In the genomic region with DNA sequence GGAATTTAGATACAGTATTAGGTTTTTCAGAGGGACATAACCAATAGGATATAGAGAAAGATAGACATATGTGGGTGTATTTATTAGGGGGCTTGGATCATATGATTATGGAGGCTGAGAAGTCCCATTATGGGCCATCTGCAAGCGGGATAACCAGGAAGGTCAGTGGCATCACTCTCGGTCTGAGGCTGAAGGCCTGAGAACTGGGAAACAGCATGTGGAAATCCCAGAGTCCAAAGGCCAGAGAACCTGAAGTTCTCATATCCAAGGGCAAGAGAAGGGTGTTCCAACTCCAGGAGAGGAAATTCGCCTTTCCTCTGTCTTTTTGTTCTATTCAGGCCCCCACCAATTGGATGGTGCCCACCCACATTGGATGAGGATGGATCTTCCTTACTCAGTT, we compare ENCODE assay signal across 21 cellular contexts.
"Had no signal": no experiment of that assay in that cellular context is flagged by ENCODE, and none has a peak within 500 bp of the region (broad histone marks: within the 10 kb centered on the region; RNA-seq: fewer than 3 reads in every experiment).

No MANE protein-coding gene starts in this region.

- ATAC-seq: effector memory CD8-positive, alpha-beta T cell; esophagus mucosa; foreskin keratinocyte; gastrocnemius medialis; gastroesophageal sphincter; heart left ventricle; heart right ventricle had no signal

- DNase-seq: colonic mucosa; cortex of kidney; dermis blood vessel endothelial cell; dorsolateral prefrontal cortex; effector CD4-positive, alpha-beta T cell; effector CD8-positive, alpha-beta T cell; effector memory CD4-positive, alpha-beta T cell; effector memory CD8-positive, alpha-beta T cell; endodermal cell; erythroblast; esophagus squamous epithelium; foreskin fibroblast; foreskin keratinocyte; foreskin melanocyte; gastrocnemius medialis; glutamatergic neuron; head of caudate nucleus; heart left ventricle; heart right ventricle had no signal
